8 cellular contexts compared by ENCODE assay signal in genomic region chr19:58380037-58380735, GRCh38. TPM values are rescaled to one million over a fixed set of nuclear protein-coding genes. Genes with fewer than 3 reads are reported as not detected.
DNase-seq lines count a peak whose midpoint lies in the region; ATAC-seq and TF ChIP-seq lines count a peak whose summit lies in the region.

No MANE protein-coding gene starts in this region.

- POLR2A ChIA-PET in OCI-LY7 (lab: Charles Lee): interaction anchor here (0.8 to 1.5 kb wide), 2 partner anchors 18 to 32 kb away, joined by 4 to 6 read pairs; partner anchors contain the start of gene ZNF497

- no peak for DNase-seq in OCI-LY7 (ENCODE audit: low spot score)
- DNase-seq in epithelial cell of proximal tubule (ENCODE audit: low read depth): no peak
- no peak for DNase-seq in ovary
- no peak for DNase-seq in RPMI8226
- DNase-seq in NCI-H1092 (lab: John Stamatoyannopoulos, UW): no peak
- DNase-seq in EL: no peak
- no peak for DNase-seq in omental fat pad (ENCODE audit: low spot score)

- no peaks in the 10 kb centered on the region for H3K9me2 ChIP-seq in OCI-LY7 (ENCODE audit: insufficient read depth, low read length)

- H3K4me3 ChIP-seq in OCI-LY7 (ENCODE audit: low read depth, low read length, poor library complexity, severe bottlenecking): peak overlapping the region; percentile 71
- H3K4me3 ChIP-seq in epithelial cell of proximal tubule (ENCODE audit: low read depth, low read length): peak overlapping the region; percentile 96
- peak overlapping the region; percentile 71 for H3K4me3 ChIP-seq in ovary

- H3K79me2 ChIP-seq in OCI-LY7 (ENCODE audit: insufficient read depth, low read depth, low read length): no peaks in the 10 kb centered on the region; the same call in 1 of the 2 replicates

- H3K9me3 ChIP-seq in OCI-LY7 (ENCODE audit: low read length) (no peaks in the 10 kb centered on the region), ovary (no peaks in the 10 kb centered on the region)

- H3K27me3 ChIP-seq in ovary: no peaks in the 10 kb centered on the region

- H3K4me1 ChIP-seq in OCI-LY7 (ENCODE audit: insufficient read depth, low read length, poor library complexity, severe bottlenecking): peaks cover 25% of the 10 kb centered on the region
- H3K4me1 ChIP-seq in ovary (ENCODE audit: insufficient read depth): peaks cover 9% of the 10 kb centered on the region

- H2AFZ ChIP-seq in OCI-LY7 (ENCODE audit: low read length): peak overlapping the region; percentile 47

- TSS peak; percentile 55 for BruUV-seq in OCI-LY7 (replicated peaks; lab: Mats Ljungman, UMichigan)

- intact Hi-C loops in OCI-LY7 (cut with micrococcal nuclease; ENCODE audit: unreplicated experiment) (loop anchor here (2.0 kb wide), 1 partner anchor 53 kb away; the partner anchor contains the start of gene ZSCAN22), ovary (cut with DNase I) (no loop called here)

- ATAC-seq in GM18909 (IDR thresholded peaks at IDR 0.05; ENCODE audit: poor library complexity, unreplicated experiment) (peak; percentile 6), omental fat pad (ENCODE audit: low FRiP score) (no peak)

- TF ChIP-seq EP300 in ovary (IDR thresholded peaks at IDR 0.05): no peak

- H3K36me3 ChIP-seq in OCI-LY7 (ENCODE audit: insufficient read depth, low read length) (no peaks in the 10 kb centered on the region), ovary (no peaks in the 10 kb centered on the region)

- 3 to 5% (median 3%) methylated on average over 30 of the region's 30 CpGs for WGBS in ovary, 3 donors

- TF ChIP-seq CTCF in OCI-LY7 (conservative IDR thresholded peaks at IDR 0.05; ENCODE audit: low read length): 0 out of 2 replicates have a peak, but pooled peaks have one; percentile 23
- no peak for TF ChIP-seq CTCF in epithelial cell of proximal tubule (conservative IDR thresholded peaks at IDR 0.05; ENCODE audit: low read depth, low read length)
- TF ChIP-seq CTCF in ovary (IDR thresholded peaks at IDR 0.05): no peak
- TF ChIP-seq CTCF in omental fat pad (IDR thresholded peaks at IDR 0.05): no peak

- H3K27ac ChIP-seq in OCI-LY7 (ENCODE audit: low read depth, low read length, poor library complexity, severe bottlenecking): peak overlapping the region; percentile 56
- H3K27ac ChIP-seq in ovary: peak overlapping the region in 1 of 2 donors; percentile 95

- no peaks in the 10 kb centered on the region for H4K20me1 ChIP-seq in OCI-LY7 (ENCODE audit: insufficient read depth, low read length)

- peak overlapping the region; percentile 91 for H3K4me2 ChIP-seq in OCI-LY7 (ENCODE audit: low read length)

- CTCF ChIA-PET in OCI-LY7 (lab: Charles Lee; ENCODE audit: unreplicated experiment): no interaction called here

- no peak for TF ChIP-seq POLR2A in ovary (IDR thresholded peaks at IDR 0.05)

RNA-seq across cellular contexts. Expression of gene ZNF837, which starts 0.6 kb away (rescaled TPM):
- 1.8 and 3.0 TPM in 2 replicates for total RNA-seq in OCI-LY7 (2014; rRNA removed; shearing (Covaris generic))
- total RNA-seq in OCI-LY7 (2022): 5.3 and 5.8 TPM in 2 replicates
- 2.4 and 11.5 TPM in 2 replicates for total RNA-seq in epithelial cell of proximal tubule
- 1 to 10 TPM; 1.4 to 3.2 (median 2.7) TPM for total RNA-seq in ovary
- polyA plus RNA-seq in ovary: 1 to 10 TPM in 1 of 2 donors, not detected in 1; 2.3 TPM
- 1 to 10 TPM in 3 of 4 donors, under 1 TPM in 1; 0.48 to 4.4 (median 2.1) TPM for total RNA-seq in omental fat pad

RNA-seq across cellular contexts. Expression of gene RPS5, which starts 6.9 kb away (rescaled TPM):
- total RNA-seq in OCI-LY7 (2014; rRNA removed; shearing (Covaris generic)): 3,315 and 3,333 TPM in 2 replicates
- total RNA-seq in OCI-LY7 (2022): 1,573 and 1,607 TPM in 2 replicates
- 1,628 and 2,421 TPM in 2 replicates for total RNA-seq in epithelial cell of proximal tubule
- total RNA-seq in ovary: 1,000 to 10,000 TPM; 1,875 to 5,180 (median 2,346) TPM
- polyA plus RNA-seq in ovary: 1,000 to 10,000 TPM in 1 of 2 donors, 100 to 1,000 TPM in 1; 715 to 3,775 TPM
- 1,000 to 10,000 TPM; 1,379 to 1,993 (median 1,504) TPM for total RNA-seq in omental fat pad

RNA-seq across cellular contexts. Expression of gene RNF225, which starts 15.3 kb away (rescaled TPM):
- total RNA-seq in OCI-LY7 (2014; rRNA removed; shearing (Covaris generic)): 0.75 and 2.1 TPM in 2 replicates
- total RNA-seq in OCI-LY7 (2022) (0.77 and 1.7 TPM in 2 replicates), epithelial cell of proximal tubule (not detected in 2 replicates), ovary (not detected), omental fat pad (not detected)
- polyA plus RNA-seq in ovary: not detected

RNA-seq across cellular contexts. Expression of gene ZNF497, which starts 17.6 kb away (rescaled TPM):
- 2.8 and 3.6 TPM in 2 replicates for total RNA-seq in OCI-LY7 (2014; rRNA removed; shearing (Covaris generic))
- total RNA-seq in OCI-LY7 (2022): 4.5 and 6.1 TPM in 2 replicates
- 0.06 and 0.14 TPM in 2 replicates for total RNA-seq in epithelial cell of proximal tubule
- total RNA-seq in ovary: 1 to 10 TPM; 2.5 to 6.5 (median 3.4) TPM
- 1 to 10 TPM in 1 of 2 donors, under 1 TPM in 1; 0.30 to 2.2 TPM for polyA plus RNA-seq in ovary
- 1 to 10 TPM in 3 of 4 donors, under 1 TPM in 1; 0.74 to 2.4 (median 1.3) TPM for total RNA-seq in omental fat pad

RNA-seq across cellular contexts. Expression of gene A1BG, which starts 26.9 kb away (rescaled TPM):
- total RNA-seq in OCI-LY7 (2014; rRNA removed; shearing (Covaris generic)): 21.3 and 47.2 TPM in 2 replicates
- total RNA-seq in OCI-LY7 (2022) (24.5 and 26.9 TPM in 2 replicates), epithelial cell of proximal tubule (2.7 and 20.1 TPM in 2 replicates), ovary (10 to 100 TPM in 2 of 7 donors, 1 to 10 TPM in 5; 2.6 to 32.4 (median 4.8) TPM), omental fat pad (10 to 100 TPM in 3 of 4 donors, 1 to 10 TPM in 1; 8.7 to 18.4 (median 16.4) TPM)
- polyA plus RNA-seq in ovary: 10 to 100 TPM in 1 of 2 donors, under 1 TPM in 1; 0.38 to 11.8 TPM
